ENCODE assay signal across 11 cellular contexts in the genomic region with DNA sequence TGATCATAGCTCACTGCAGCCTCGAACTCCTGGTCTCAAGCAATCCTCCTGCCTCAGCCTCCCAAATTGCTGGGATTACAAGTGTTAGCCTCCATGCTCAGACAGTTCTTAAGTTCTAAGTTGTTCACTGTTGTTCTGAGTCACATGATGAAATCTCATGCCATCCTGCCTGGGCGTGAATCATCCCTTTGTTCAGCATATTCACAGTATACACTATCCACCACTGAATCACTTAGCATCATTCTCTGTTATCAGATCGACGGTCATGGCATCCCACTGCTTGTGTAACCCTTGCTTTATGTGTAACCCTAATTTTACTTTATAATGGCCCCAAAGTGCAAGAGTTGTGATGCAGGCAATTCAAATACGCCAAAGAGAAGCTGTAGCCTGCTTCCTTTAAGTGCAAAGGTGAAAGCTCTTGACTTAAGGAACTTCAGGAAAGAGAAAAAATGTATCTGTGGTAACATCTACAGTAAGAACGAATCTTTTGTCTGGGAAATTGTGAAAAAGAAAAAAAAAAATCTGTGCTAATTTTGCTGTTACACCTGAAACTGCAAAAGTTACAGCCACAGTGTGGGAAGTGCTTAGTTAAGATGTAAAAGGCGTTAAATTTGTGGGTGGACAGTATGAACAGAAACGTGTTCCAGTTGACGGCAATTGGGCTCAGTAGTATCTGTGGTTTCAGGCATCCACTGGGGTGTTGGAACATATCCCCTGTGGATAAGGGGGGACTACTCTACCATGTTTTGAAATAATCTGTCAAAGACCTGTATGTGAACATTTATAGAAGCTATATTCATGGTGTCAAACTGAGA.
DNase-seq lines count a peak whose midpoint lies in the region; TF ChIP-seq lines count a peak whose summit lies in the region.
"Had no signal": no experiment of that assay in that cellular context is flagged by ENCODE, and none has a peak within 500 bp of the region (broad histone marks: within the 10 kb centered on the region; RNA-seq: fewer than 3 reads in every experiment).

No MANE protein-coding gene starts in this region.

- H3K27me3 Mint-ChIP-seq in MCF 10A (ENCODE audit: insufficient read depth, unreplicated experiment) (no peaks in the 10 kb centered on the region), immature natural killer cell (ENCODE audit: low read depth in 3 of 3) (peaks cover 1 to 14% (median 8%) of the 10 kb centered on the region in 3 donors)

- no peak for TF ChIP-seq POLR2A in breast epithelium (IDR thresholded peaks at IDR 0.05)

- H3K4me1 ChIP-seq in breast epithelium, result no peaks in the 10 kb centered on the region

- CTCF ChIA-PET in MCF 10A (lab: Yijun Ruan, JAX), result interaction anchor here (0.9 to 3.1 kb wide), 3 partner anchors 10 to 95 kb away, joined by 3 to 28 read pairs (median 3); no protein-coding TSS in a partner anchor

- H3K9me3 ChIP-seq in breast epithelium, result no peaks in the 10 kb centered on the region

- TF ChIP-seq CTCF in MCF 10A (IDR thresholded peaks at IDR 0.05; ENCODE audit: unreplicated experiment), result no peak
- TF ChIP-seq CTCF in breast epithelium (IDR thresholded peaks at IDR 0.05), result no peak
- TF ChIP-seq CTCF in epithelial cell of proximal tubule (conservative IDR thresholded peaks at IDR 0.05; ENCODE audit: low read depth, low read length), result no peak
- no peak for TF ChIP-seq CTCF in retinal pigment epithelial cell (conservative IDR thresholded peaks at IDR 0.05; ENCODE audit: low read depth, low read length)

- H3K27me3 ChIP-seq in breast epithelium (no peaks in the 10 kb centered on the region), H7 (ENCODE audit: control insufficient read depth, insufficient read depth, low read length) (no peaks in the 10 kb centered on the region)

- BruUV-seq in MCF 10A (replicated peaks; lab: Mats Ljungman, UMichigan), result no TSS peak

- H3K4me3 Mint-ChIP-seq in MCF 10A (ENCODE audit: unreplicated experiment) (no peak overlapping the region), immature natural killer cell (no peak overlapping the region)
- H3K4me3 Mint-ChIP-seq: central memory CD8-positive, alpha-beta T cell had no signal

- H3K4me1 Mint-ChIP-seq in MCF 10A (ENCODE audit: insufficient read depth, unreplicated experiment) (peaks cover 6% of the 10 kb centered on the region), immature natural killer cell (no peaks in the 10 kb centered on the region)

- H3K27ac Mint-ChIP-seq in MCF 10A (ENCODE audit: low read depth, unreplicated experiment) (peak overlapping the region; percentile 25), immature natural killer cell (no peak overlapping the region)

- POLR2A ChIA-PET in MCF 10A (lab: Yijun Ruan, JAX), result interaction anchor here (0.7 to 1.2 kb wide), 2 partner anchors 9 to 35 kb away, joined by 3 to 6 read pairs; no protein-coding TSS in a partner anchor

- H3K9me3 Mint-ChIP-seq in MCF 10A (ENCODE audit: unreplicated experiment) (no peaks in the 10 kb centered on the region), immature natural killer cell (no peaks in the 10 kb centered on the region)
- H3K9me3 Mint-ChIP-seq: central memory CD8-positive, alpha-beta T cell had no signal

- H3K36me3 Mint-ChIP-seq in MCF 10A (ENCODE audit: insufficient read depth, unreplicated experiment) (peaks cover 13% of the 10 kb centered on the region), immature natural killer cell (no peaks in the 10 kb centered on the region)

- DNase-seq in MCF 10A (ENCODE audit: unreplicated experiment) (peak; percentile 72), breast epithelium (ENCODE audit: low spot score in 2 of 2) (no peak), RKO (ENCODE audit: low spot score) (peak; percentile 91), epithelial cell of proximal tubule (ENCODE audit: low read depth) (peak; percentile 4), retinal pigment epithelial cell (ENCODE audit: low read depth) (peak; percentile 4), H7 (no peak), immature natural killer cell (no peak), NK-92 (lab: John Stamatoyannopoulos, UW; ENCODE audit: unreplicated experiment) (no peak)
- DNase-seq: NCI-H1092 treated with DMSO at 0.1 percent for 48 hours, posterior cingulate gyrus had no signal

- no peak overlapping the region for H3K27ac ChIP-seq in breast epithelium

- H3K36me3 ChIP-seq in breast epithelium (peaks cover 10% of the 10 kb centered on the region), H7 (replicated peaks; ENCODE audit: control insufficient read depth, insufficient read depth, low read length) (peaks cover 2% of the 10 kb centered on the region)

- intact Hi-C loops in MCF 10A (cut with micrococcal nuclease) (no loop called here), breast epithelium (cut with DNase I; ENCODE audit: low total_unique reads) (no loop called here)

- H3K4me3 ChIP-seq in breast epithelium (no peak overlapping the region), epithelial cell of proximal tubule (ENCODE audit: low read depth, low read length) (no peak overlapping the region), retinal pigment epithelial cell (ENCODE audit: low read length) (no peak overlapping the region), H7 (ENCODE audit: insufficient read depth, low read depth, low read length) (no peak overlapping the region)

Comparison
In these comparisons a context has a peak if more than half of its experiments do, and no peak if none do; other contexts are left out.
1. DNase-seq: peak in MCF 10A (single experiment), RKO (single experiment), epithelial cell of proximal tubule (single experiment) and retinal pigment epithelial cell (single experiment); none in breast epithelium (0 of 2), H7 (single experiment), immature natural killer cell (0 of 3) and NK-92 (single experiment).